Comparison of ENCODE assay signal across 32 cellular contexts in genomic region chr7:44158060-44158872, GRCh38. TPM values are rescaled to one million over a fixed set of nuclear protein-coding genes. Genes with fewer than 3 reads are reported as not detected.
DNase-seq lines count a peak whose midpoint lies in the region; ATAC-seq and TF ChIP-seq lines count a peak whose summit lies in the region.
"Had no signal": no experiment of that assay in that cellular context is flagged by ENCODE, and none has a peak within 500 bp of the region (broad histone marks: within the 10 kb centered on the region; RNA-seq: fewer than 3 reads in every experiment).

No MANE protein-coding gene starts in this region.

- H3K14ac ChIP-seq in neuronal stem cell (ENCODE audit: low read length): no peak overlapping the region

- H2AFZ ChIP-seq in neuronal stem cell (ENCODE audit: low read length): no peak overlapping the region

- no peak overlapping the region for H2BK15ac ChIP-seq in neuronal stem cell (ENCODE audit: low read length)

- H3K4ac ChIP-seq in neuronal stem cell (ENCODE audit: low read length): no peak overlapping the region

- no peak overlapping the region for H3K4me3 Mint-ChIP-seq in endodermal cell
- H3K4me3 Mint-ChIP-seq: activated naive CD8-positive, alpha-beta T cell; CD14-positive monocyte; dendritic cell treated with granulocyte-macrophage colony-stimulating factor and Interleukin-4, amounts not matched to agents 40 ng/mL and 50 ng/mL, for 4 days; HFFc6; immature natural killer cell; naive thymus-derived CD4-positive, alpha-beta T cell; WTC11 had no signal

- no peaks in the 10 kb centered on the region for H3K9me3 Mint-ChIP-seq in endodermal cell
- H3K9me3 Mint-ChIP-seq: dendritic cell treated with granulocyte-macrophage colony-stimulating factor and Interleukin-4, amounts not matched to agents 40 ng/mL and 50 ng/mL, for 4 days; HFFc6; immature natural killer cell; naive thymus-derived CD4-positive, alpha-beta T cell; WTC11 had no signal

- H3K27ac Mint-ChIP-seq in endodermal cell: peak overlapping the region; percentile 11
- H3K27ac Mint-ChIP-seq: activated naive CD8-positive, alpha-beta T cell; dendritic cell treated with granulocyte-macrophage colony-stimulating factor and Interleukin-4, amounts not matched to agents 40 ng/mL and 50 ng/mL, for 4 days; HFFc6; immature natural killer cell; WTC11 had no signal

- H3K36me3 ChIP-seq in endodermal cell (ENCODE audit: control insufficient read depth, insufficient read depth, low read length) (no peaks in the 10 kb centered on the region), neuronal stem cell (replicated peaks in 1 of 2; ENCODE audit: control insufficient read depth in 2 of 2, insufficient read depth in 2 of 2, low read length in 2 of 2) (no peaks in the 10 kb centered on the region), brain microvascular endothelial cell (replicated peaks) (no peaks in the 10 kb centered on the region), gastroesophageal sphincter (no peaks in the 10 kb centered on the region)
- H3K36me3 ChIP-seq: gastrocnemius medialis, left ventricle myocardium inferior, ovary had no signal

- no peak overlapping the region for H3K9ac ChIP-seq in endodermal cell (ENCODE audit: extremely low read depth, low read length, poor library complexity, severe bottlenecking)
- H3K9ac ChIP-seq in neuronal stem cell (ENCODE audit: low read depth, low read length, poor library complexity): no peak overlapping the region

- 86 to 87% methylated on average over 5 to 10 of the region's 10 CpGs for WGBS in endodermal cell (ENCODE audit: insufficient coverage in 1 of 2, insufficient read length in 1 of 2), 2 experiments
- no CpG with 5 or more reads among the region's 10 CpGs for WGBS in neuronal stem cell (ENCODE audit: extremely low coverage in 2 of 2, insufficient read length in 2 of 2, insufficient replicate concordance in 1 of 2), 2 donors
- WGBS in gastroesophageal sphincter (ENCODE audit: low coverage in 1 of 2), 2 donors: 72 to 93% methylated on average over 2 of the region's 10 CpGs

- H2BK120ac ChIP-seq in neuronal stem cell (ENCODE audit: low read depth, low read length): peak overlapping the region; percentile 24

- peak overlapping the region; percentile 6 for H3K23ac ChIP-seq in neuronal stem cell (ENCODE audit: low read depth, low read length, poor library complexity)

- H3K79me1 ChIP-seq in neuronal stem cell (ENCODE audit: low read depth, low read length): no peaks in the 10 kb centered on the region

- TF ChIP-seq POLR2A in gastroesophageal sphincter (IDR thresholded peaks at IDR 0.05): no peak

- H4K91ac ChIP-seq in neuronal stem cell (ENCODE audit: low read depth, low read length, poor library complexity): no peak overlapping the region

- H3K36me3 Mint-ChIP-seq in endodermal cell (ENCODE audit: low read depth): no peaks in the 10 kb centered on the region
- H3K36me3 Mint-ChIP-seq: activated naive CD8-positive, alpha-beta T cell; CD14-positive monocyte; immature natural killer cell; naive thymus-derived CD4-positive, alpha-beta T cell; WTC11 had no signal

- no peaks in the 10 kb centered on the region for H3K9me3 ChIP-seq in endodermal cell (ENCODE audit: control insufficient read depth, low read length)
- H3K9me3 ChIP-seq in neuronal stem cell (replicated peaks in 1 of 2; ENCODE audit: control insufficient read depth in 2 of 2, insufficient read depth in 1 of 2, low read depth in 1 of 2, low read length in 2 of 2): no peaks in the 10 kb centered on the region
- H3K9me3 ChIP-seq in gastroesophageal sphincter: no peaks in the 10 kb centered on the region
- H3K9me3 ChIP-seq: gastrocnemius medialis, left ventricle myocardium inferior, ovary had no signal

- no peak for ATAC-seq in gastroesophageal sphincter
- ATAC-seq: gastrocnemius medialis; GM12878; naive thymus-derived CD4-positive, alpha-beta T cell; PC-3 had no signal

- H2AK5ac ChIP-seq in neuronal stem cell (ENCODE audit: low read depth, low read length): peak overlapping the region; percentile 40

- H3K4me2 ChIP-seq in neuronal stem cell (ENCODE audit: insufficient read depth, low read length, poor library complexity, severe bottlenecking): no peak overlapping the region

- peak; percentile 1 for DNase-seq in Daoy (ENCODE audit: low read depth)
- DNase-seq in NCI-H69 (lab: John Stamatoyannopoulos, UW): peak; percentile 83
- DNase-seq in endodermal cell: peak; percentile 37
- no peak for DNase-seq in neuronal stem cell (ENCODE audit: low spot score)
- no peak for DNase-seq in brain microvascular endothelial cell
- no peak for DNase-seq in ureter (ENCODE audit: low spot score)
- DNase-seq: activated CD4-positive, alpha-beta T cell treated with anti-CD3 and anti-CD28 coated beads, Interleukin-2, amount 50 U/mL, for 48 hours; activated CD8-positive, alpha-beta memory T cell treated with anti-CD3 and anti-CD28 coated beads, Interleukin-2, amount 50 U/mL, for 4 hours; Calu3; central memory CD4-positive, alpha-beta T cell; EL; gastrocnemius medialis; HFFc6; immature natural killer cell; KG1; left ventricle myocardium inferior; naive thymus-derived CD4-positive, alpha-beta T cell; NCI-H1436 treated with DMSO at 0.1 percent for 48 hours; NCI-H446 treated with DMSO at 0.1 percent for 48 hours; NK-92 treated with Interleukin-12 subunit alpha and Interleukin-12 subunit beta, amount 100 ng/mL, for 24 hours; ovary; PC-3; Right ventricle myocardium superior; stimulated activated CD4-positive, alpha-beta T cell treated with anti-CD3 and anti-CD28 coated beads, Interleukin-4, amount 100 ng/mL, for 1 hour; T1000; trophoblast cell had no signal

- no peaks in the 10 kb centered on the region for H3K27me3 Mint-ChIP-seq in endodermal cell (ENCODE audit: insufficient read depth)
- H3K27me3 Mint-ChIP-seq: activated naive CD8-positive, alpha-beta T cell had no signal

- H3K27ac ChIP-seq in endodermal cell (ENCODE audit: low read depth, low read length) (no peak overlapping the region), neuronal stem cell (replicated peaks; ENCODE audit: low read length) (no peak overlapping the region), brain microvascular endothelial cell (no peak overlapping the region), gastroesophageal sphincter (no peak overlapping the region)
- H3K27ac ChIP-seq: gastrocnemius medialis, left ventricle myocardium inferior, ovary had no signal

- no peak for TF ChIP-seq EP300 in gastroesophageal sphincter (IDR thresholded peaks at IDR 0.05)

- H3K4me1 ChIP-seq in endodermal cell (ENCODE audit: control insufficient read depth, insufficient read depth, low read length) (no peaks in the 10 kb centered on the region), neuronal stem cell (ENCODE audit: control insufficient read depth in 2 of 2, insufficient read depth in 1 of 2, low read depth in 1 of 2, low read length in 2 of 2) (peaks cover 0 to 6% of the 10 kb centered on the region in 2 donors), gastroesophageal sphincter (no peaks in the 10 kb centered on the region)

- peak overlapping the region; percentile 63 for H2BK12ac ChIP-seq in neuronal stem cell (ENCODE audit: low read length)

- peak overlapping the region; percentile 55 for H2BK5ac ChIP-seq in neuronal stem cell (ENCODE audit: low read length)

- in situ Hi-C loops in brain microvascular endothelial cell (cut with HindIII; ENCODE audit: low pct_ligation_motif_present, low sequenced_read_pairs): no loop called here

- TF ChIP-seq CTCF in endodermal cell (conservative IDR thresholded peaks at IDR 0.05) (no peak), brain microvascular endothelial cell (IDR thresholded peaks at IDR 0.05; ENCODE audit: low read depth, low read length, missing control alignments) (no peak), gastroesophageal sphincter (IDR thresholded peaks at IDR 0.05) (no peak)

- H3K4me1 Mint-ChIP-seq in endodermal cell: no peaks in the 10 kb centered on the region
- H3K4me1 Mint-ChIP-seq: CD14-positive monocyte; immature natural killer cell; naive thymus-derived CD4-positive, alpha-beta T cell had no signal

- H4K8ac ChIP-seq in neuronal stem cell (ENCODE audit: low read depth, low read length): no peak overlapping the region

- H3K18ac ChIP-seq in neuronal stem cell (ENCODE audit: low read length): peak overlapping the region; percentile 53

- H3K27me3 ChIP-seq in endodermal cell (ENCODE audit: control insufficient read depth, insufficient read depth, low read length, poor library complexity, severe bottlenecking): no peaks in the 10 kb centered on the region
- H3K27me3 ChIP-seq in neuronal stem cell (ENCODE audit: control insufficient read depth in 3 of 3, insufficient read depth in 3 of 3, low read depth in 1 of 3, low read length in 3 of 3): peaks cover 0 to 72% (median 0%) of the 10 kb centered on the region in 3 experiments
- H3K27me3 ChIP-seq in brain microvascular endothelial cell (replicated peaks): no peaks in the 10 kb centered on the region
- H3K27me3 ChIP-seq in gastroesophageal sphincter: no peaks in the 10 kb centered on the region
- H3K27me3 ChIP-seq: gastrocnemius medialis, ovary had no signal

- H3K4me3 ChIP-seq in endodermal cell (ENCODE audit: low read length) (no peak overlapping the region), neuronal stem cell (ENCODE audit: low read length in 2 of 2) (no peak overlapping the region), brain microvascular endothelial cell (ENCODE audit: low read depth, low read length) (no peak overlapping the region), gastroesophageal sphincter (no peak overlapping the region)
- H3K4me3 ChIP-seq: gastrocnemius medialis, GM12878, left ventricle myocardium inferior, ovary had no signal

RNA-seq across cellular contexts. Expression of gene MYL7, which starts 17.1 kb away (rescaled TPM):
- not detected in 2 replicates for total RNA-seq in Daoy (2014; rRNA removed; shearing (Covaris generic))
- total RNA-seq in endodermal cell (100 to 1,000 TPM; 115 to 120 TPM), ureter (not detected), gastroesophageal sphincter (not detected)
- polyA plus RNA-seq in endodermal cell (2013, experiment 1 of 2): 102 TPM
- polyA plus RNA-seq in endodermal cell (2013, experiment 2 of 2): 140 TPM
- polyA plus RNA-seq in neuronal stem cell (2013, experiment 1 of 2): 0.07 TPM
- not detected for polyA plus RNA-seq in neuronal stem cell (2013, experiment 2 of 2)
- total RNA-seq: Calu3; GM12878; naive thymus-derived CD4-positive, alpha-beta T cell; PC-3 had no signal
- polyA plus RNA-seq: CD14-positive monocyte; immature natural killer cell; naive thymus-derived CD4-positive, alpha-beta T cell had no signal

RNA-seq across cellular contexts. Expression of gene GCK, which starts 31.0 kb away (rescaled TPM):
- total RNA-seq in Daoy (2014; rRNA removed; shearing (Covaris generic)): 0.46 TPM in 1 of 2 replicates, not detected in the other
- under 1 TPM; 0.29 to 0.48 TPM for total RNA-seq in endodermal cell
- polyA plus RNA-seq in endodermal cell (2013, experiment 1 of 2): 5.4 TPM
- polyA plus RNA-seq in endodermal cell (2013, experiment 2 of 2): 5.5 TPM
- polyA plus RNA-seq in neuronal stem cell (2013, experiment 1 of 2): 0.60 TPM
- polyA plus RNA-seq in neuronal stem cell (2013, experiment 2 of 2): 0.46 TPM
- 0.39 TPM for total RNA-seq in ureter
- total RNA-seq in gastroesophageal sphincter: 1 to 10 TPM in 1 of 4 donors, under 1 TPM in 2, not detected in 1; 0.31 to 4.2 (median 0.54) TPM
- total RNA-seq: Calu3, GM12878, PC-3 had no signal
- polyA plus RNA-seq: CD14-positive monocyte, immature natural killer cell had no signal

RNA-seq across cellular contexts. Expression of gene POLD2, which starts 34.9 kb away (rescaled TPM):
- total RNA-seq in Daoy (2014; rRNA removed; shearing (Covaris generic)): 177 and 204 TPM in 2 replicates
- 100 to 1,000 TPM; 127 to 141 TPM for total RNA-seq in endodermal cell
- 118 TPM for polyA plus RNA-seq in endodermal cell (2013, experiment 1 of 2)
- polyA plus RNA-seq in endodermal cell (2013, experiment 2 of 2): 108 TPM
- polyA plus RNA-seq in neuronal stem cell (2013, experiment 1 of 2): 157 TPM
- 156 TPM for polyA plus RNA-seq in neuronal stem cell (2013, experiment 2 of 2)
- total RNA-seq in ureter: 92.0 TPM
- 10 to 100 TPM; 45.3 to 52.6 (median 50.8) TPM for total RNA-seq in gastroesophageal sphincter

RNA-seq across cellular contexts. Expression of gene YKT6, which starts 42.5 kb away (rescaled TPM):
- total RNA-seq in Daoy (2014; rRNA removed; shearing (Covaris generic)): 224 and 232 TPM in 2 replicates
- total RNA-seq in endodermal cell: 100 to 1,000 TPM in 1 of 2 donors, 10 to 100 TPM in 1; 96.2 to 101 TPM
- 93.6 TPM for polyA plus RNA-seq in endodermal cell (2013, experiment 1 of 2)
- 85.7 TPM for polyA plus RNA-seq in endodermal cell (2013, experiment 2 of 2)
- polyA plus RNA-seq in neuronal stem cell (2013, experiment 1 of 2): 71.1 TPM
- polyA plus RNA-seq in neuronal stem cell (2013, experiment 2 of 2): 69.2 TPM
- 64.2 TPM for total RNA-seq in ureter
- 10 to 100 TPM; 50.2 to 79.2 (median 64.1) TPM for total RNA-seq in gastroesophageal sphincter

RNA-seq across cellular contexts. Expression of gene AEBP1, which starts 54.1 kb away (rescaled TPM):
- not detected in 2 replicates for total RNA-seq in Daoy (2014; rRNA removed; shearing (Covaris generic))
- total RNA-seq in endodermal cell (10 to 100 TPM; 55.2 to 65.8 TPM), ureter (131 TPM), gastroesophageal sphincter (100 to 1,000 TPM; 101 to 248 (median 171) TPM)
- 52.9 TPM for polyA plus RNA-seq in endodermal cell (2013, experiment 1 of 2)
- polyA plus RNA-seq in endodermal cell (2013, experiment 2 of 2): 51.0 TPM
- polyA plus RNA-seq in neuronal stem cell (2013, experiment 1 of 2): 24.7 TPM
- 25.4 TPM for polyA plus RNA-seq in neuronal stem cell (2013, experiment 2 of 2)
- total RNA-seq: Calu3, PC-3 had no signal
- polyA plus RNA-seq: CD14-positive monocyte had no signal

Comparison
In these comparisons a context has a peak if more than half of its experiments do, and no peak if none do; other contexts are left out.
1. DNase-seq: peak in Daoy (single experiment), NCI-H69 (single experiment) and endodermal cell (single experiment); none in neuronal stem cell (single experiment), brain microvascular endothelial cell (single experiment) and ureter (single experiment).
2. RNA of gene MYL7, which starts 17.1 kb away (total RNA-seq): 115 to 120 TPM in endodermal cell; not detected in Daoy, not detected in ureter (single experiment) and not detected in gastroesophageal sphincter; every median in the first group is over 10 times any median in the second.